In genomic region chr2:129468879-129469278, GRCh38 we compare ENCODE assay signal across 28 cellular contexts.
"Had no signal": no experiment of that assay in that cellular context is flagged by ENCODE, and none has a peak within 500 bp of the region (broad histone marks: within the 10 kb centered on the region; RNA-seq: fewer than 3 reads in every experiment).

No MANE protein-coding gene starts in this region.

- DNase-seq: activated effector memory CD4-positive, alpha-beta T cell treated with anti-CD3 and anti-CD28 coated beads, Interleukin-2, amount 50 U/mL, for 16 hours; activated effector memory CD4-positive, alpha-beta T cell treated with Interleukin-2 at 50 U/mL for 16 hours; activated gamma-delta T cell; activated gamma-delta T cell treated with Interleukin-2 at 50 U/mL for 16 hours; activated naive CD4-positive, alpha-beta T cell; activated naive CD4-positive, alpha-beta T cell treated with anti-CD3 and anti-CD28 coated beads for 36 hours; activated naive CD4-positive, alpha-beta T cell treated with anti-CD3 and anti-CD28 coated beads, Interleukin-2, amount 10 ng/mL, durations not matched to agents 7 days and 5 days; activated naive CD4-positive, alpha-beta T cell treated with anti-CD3 and anti-CD28 coated beads, Interleukin-2, amount 50 U/mL, for 16 hours; activated naive CD4-positive, alpha-beta T cell treated with Interleukin-2 at 50 U/mL for 16 hours; activated naive CD8-positive, alpha-beta T cell treated with anti-CD3 and anti-CD28 coated beads for 36 hours; activated naive CD8-positive, alpha-beta T cell treated with anti-CD3 and anti-CD28 coated beads, Interleukin-2, amount 10 ng/mL, durations not matched to agents 7 days and 5 days; activated naive CD8-positive, alpha-beta T cell treated with anti-CD3 and anti-CD28 coated beads, Interleukin-2, amount 50 U/mL, for 24 hours; activated T-cell treated with anti-CD3 and anti-CD28 coated beads, Interleukin-2, amount 50 U/mL, for 1 hour; activated T-cell treated with anti-CD3 and anti-CD28 coated beads, Interleukin-2, amount 50 U/mL, for 24 hours; activated T-cell treated with anti-CD3 and anti-CD28 coated beads, Interleukin-2, amount 50 U/mL, for 4 hours; activated T-cell treated with anti-CD3 and anti-CD28 coated beads, Interleukin-2, amount 50 U/mL, for 48 hours; activated T-cell treated with anti-CD3 and anti-CD28 coated beads, Interleukin-2, amount 50 U/mL, for 72 hours; adrenal gland; amniotic stem cell; amygdala; aorta; body of pancreas; brain microvascular endothelial cell; central memory CD4-positive, alpha-beta T cell; cerebellar nuclear complex had no signal

- H3K4me1 ChIP-seq: adrenal gland, ascending aorta, body of pancreas, breast epithelium had no signal

- H3K27ac ChIP-seq: adrenal gland, ascending aorta, body of pancreas, brain microvascular endothelial cell, breast epithelium, cardiac muscle cell had no signal

- H3K27me3 ChIP-seq: adrenal gland, ascending aorta, body of pancreas, brain microvascular endothelial cell, breast epithelium, cardiac muscle cell had no signal

- H3K4me3 ChIP-seq: adrenal gland, ascending aorta, body of pancreas, breast epithelium, cardiac muscle cell had no signal

- H3K9me3 ChIP-seq: adrenal gland, ascending aorta, body of pancreas, breast epithelium had no signal

- H3K36me3 ChIP-seq: adrenal gland, ascending aorta, brain microvascular endothelial cell, breast epithelium, cardiac muscle cell had no signal
